ENCODE assay signal across 1 cellular context in genomic region chrX:73819864-73820558, GRCh38. TPM values are rescaled to one million over a fixed set of nuclear protein-coding genes. Genes with fewer than 3 reads are reported as not detected.
"Had no signal": no experiment of that assay in that cellular context is flagged by ENCODE, and none has a peak within 500 bp of the region (broad histone marks: within the 10 kb centered on the region; RNA-seq: fewer than 3 reads in every experiment).

No MANE protein-coding gene starts in this region.

RNA-seq across cellular contexts. Expression of gene XIST, which starts 32.5 kb away (rescaled TPM):
- total RNA-seq: HT1080 had no signal
